ENCODE assay signal across 16 cellular contexts in the genomic region with DNA sequence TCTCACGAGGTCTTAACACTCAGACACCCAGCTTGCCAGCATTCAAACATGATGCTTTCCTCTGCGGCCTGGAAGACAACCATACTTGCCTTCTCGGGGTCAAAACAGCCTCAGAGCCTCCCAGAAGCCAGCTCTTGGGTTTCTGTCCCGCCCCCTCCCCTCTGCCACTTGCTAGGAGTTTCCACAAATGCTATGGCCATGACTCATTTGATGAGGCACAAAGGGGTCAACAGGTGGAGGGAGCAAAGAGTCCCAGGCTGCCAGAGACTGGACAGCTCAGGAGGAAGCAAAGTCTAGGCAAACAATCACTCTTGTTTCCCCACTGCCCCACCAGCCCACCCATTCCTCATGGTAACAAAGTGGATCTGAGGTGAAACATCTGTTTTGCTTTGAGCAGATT.
DNase-seq lines count a peak whose midpoint lies in the region; ATAC-seq and TF ChIP-seq lines count a peak whose summit lies in the region.
"Had no signal": no experiment of that assay in that cellular context is flagged by ENCODE, and none has a peak within 500 bp of the region (broad histone marks: within the 10 kb centered on the region; RNA-seq: fewer than 3 reads in every experiment).

No MANE protein-coding gene starts in this region.

- DNase-seq in activated naive CD8-positive, alpha-beta T cell treated with anti-CD3 and anti-CD28 coated beads, Interleukin-2, amount 50 U/mL, for 24 hours = peak; percentile 16
- no peak for DNase-seq in activated naive CD8-positive, alpha-beta T cell treated with anti-CD3 and anti-CD28 coated beads for 36 hours
- DNase-seq in hepatic stellate cell (ENCODE audit: low spot score) = peak; percentile 15
- no peak for DNase-seq in hypothalamus (lab: John Stamatoyannopoulos, UW)
- DNase-seq: activated CD8-positive, alpha-beta memory T cell treated with anti-CD3 and anti-CD28 coated beads for 24 hours; activated naive CD4-positive, alpha-beta T cell; KG1; NCI-H1930; NCI-H748 treated with DMSO at 0.1 percent for 48 hours; Right ventricle myocardium superior; testis had no signal

- H3K4me1 Mint-ChIP-seq in activated naive CD8-positive, alpha-beta T cell treated with anti-CD3 and anti-CD28 coated beads, Interleukin-2, amount 50 U/mL, for 24 hours = peaks cover 17% of the 10 kb centered on the region
- peaks cover 10% of the 10 kb centered on the region for H3K4me1 Mint-ChIP-seq in activated naive CD8-positive, alpha-beta T cell treated with anti-CD3 and anti-CD28 coated beads for 36 hours
- peaks cover 10% of the 10 kb centered on the region for H3K4me1 Mint-ChIP-seq in stimulated activated naive CD8-positive, alpha-beta T cell treated with anti-CD3 and anti-CD28 coated beads, Interleukin-15, Interleukin-2, amounts not matched to agents 100 ng/mL and 50 ng/mL, for 24 hours (ENCODE audit: low read depth)
- H3K4me1 Mint-ChIP-seq: memory B cell had no signal

- no peaks in the 10 kb centered on the region for H3K27me3 Mint-ChIP-seq in activated naive CD8-positive, alpha-beta T cell treated with anti-CD3 and anti-CD28 coated beads, Interleukin-2, amount 50 U/mL, for 24 hours
- no peaks in the 10 kb centered on the region for H3K27me3 Mint-ChIP-seq in activated naive CD8-positive, alpha-beta T cell treated with anti-CD3 and anti-CD28 coated beads for 36 hours
- no peaks in the 10 kb centered on the region for H3K27me3 Mint-ChIP-seq in stimulated activated naive CD8-positive, alpha-beta T cell treated with anti-CD3 and anti-CD28 coated beads, Interleukin-15, Interleukin-2, amounts not matched to agents 100 ng/mL and 50 ng/mL, for 24 hours

- no peaks in the 10 kb centered on the region for H3K36me3 Mint-ChIP-seq in activated naive CD8-positive, alpha-beta T cell treated with anti-CD3 and anti-CD28 coated beads, Interleukin-2, amount 50 U/mL, for 24 hours (ENCODE audit: low read depth)
- peaks cover 2% of the 10 kb centered on the region for H3K36me3 Mint-ChIP-seq in activated naive CD8-positive, alpha-beta T cell treated with anti-CD3 and anti-CD28 coated beads for 36 hours
- no peaks in the 10 kb centered on the region for H3K36me3 Mint-ChIP-seq in stimulated activated naive CD8-positive, alpha-beta T cell treated with anti-CD3 and anti-CD28 coated beads, Interleukin-15, Interleukin-2, amounts not matched to agents 100 ng/mL and 50 ng/mL, for 24 hours (ENCODE audit: low read depth)
- H3K36me3 Mint-ChIP-seq: memory B cell had no signal

- no peaks in the 10 kb centered on the region for H3K9me3 Mint-ChIP-seq in activated naive CD8-positive, alpha-beta T cell treated with anti-CD3 and anti-CD28 coated beads, Interleukin-2, amount 50 U/mL, for 24 hours
- H3K9me3 Mint-ChIP-seq in activated naive CD8-positive, alpha-beta T cell treated with anti-CD3 and anti-CD28 coated beads for 36 hours = no peaks in the 10 kb centered on the region
- H3K9me3 Mint-ChIP-seq in stimulated activated naive CD8-positive, alpha-beta T cell treated with anti-CD3 and anti-CD28 coated beads, Interleukin-15, Interleukin-2, amounts not matched to agents 100 ng/mL and 50 ng/mL, for 24 hours = no peaks in the 10 kb centered on the region
- H3K9me3 Mint-ChIP-seq: memory B cell had no signal

- peak overlapping the region; percentile 43 for H3K27ac Mint-ChIP-seq in activated naive CD8-positive, alpha-beta T cell treated with anti-CD3 and anti-CD28 coated beads, Interleukin-2, amount 50 U/mL, for 24 hours
- no peak overlapping the region for H3K27ac Mint-ChIP-seq in activated naive CD8-positive, alpha-beta T cell treated with anti-CD3 and anti-CD28 coated beads for 36 hours
- peak overlapping the region; percentile 37 for H3K27ac Mint-ChIP-seq in stimulated activated naive CD8-positive, alpha-beta T cell treated with anti-CD3 and anti-CD28 coated beads, Interleukin-15, Interleukin-2, amounts not matched to agents 100 ng/mL and 50 ng/mL, for 24 hours
- H3K27ac Mint-ChIP-seq: memory B cell had no signal

- ATAC-seq in activated naive CD8-positive, alpha-beta T cell treated with anti-CD3 and anti-CD28 coated beads, Interleukin-2, amount 50 U/mL, for 24 hours = peak; percentile 69
- ATAC-seq in SK-N-SH treated with all-trans-retinoic acid at 6 μM for 48 hours = peak; percentile 62; the same call in 2 of the 3 replicates
- ATAC-seq in GM18867 (IDR thresholded peaks at IDR 0.05; ENCODE audit: unreplicated experiment) = no peak
- ATAC-seq in HG02588 (IDR thresholded peaks at IDR 0.05; ENCODE audit: unreplicated experiment) = no peak

- H3K4me3 Mint-ChIP-seq in activated naive CD8-positive, alpha-beta T cell treated with anti-CD3 and anti-CD28 coated beads, Interleukin-2, amount 50 U/mL, for 24 hours = no peak overlapping the region
- no peak overlapping the region for H3K4me3 Mint-ChIP-seq in activated naive CD8-positive, alpha-beta T cell treated with anti-CD3 and anti-CD28 coated beads for 36 hours
- no peak overlapping the region for H3K4me3 Mint-ChIP-seq in stimulated activated naive CD8-positive, alpha-beta T cell treated with anti-CD3 and anti-CD28 coated beads, Interleukin-15, Interleukin-2, amounts not matched to agents 100 ng/mL and 50 ng/mL, for 24 hours
- H3K4me3 Mint-ChIP-seq: memory B cell had no signal

TF ChIP-seq in SK-N-SH treated with all-trans-retinoic acid at 6 μM for 48 hours, 23 proteins besides CTCF, POLR2A, EP300 and RAD21:
- TF ChIP-seq CREB5 (CRISPR knock-in tag; IDR thresholded peaks at IDR 0.05; ENCODE audit: low read depth) (no peak), ARNTL (CRISPR knock-in tag; IDR thresholded peaks at IDR 0.05; ENCODE audit: borderline replicate concordance, low read depth) (no peak), ZNF8 (CRISPR knock-in tag; IDR thresholded peaks at IDR 0.05) (no peak), GLIS3 (CRISPR knock-in tag; IDR thresholded peaks at IDR 0.05) (no peak), OSR1 (CRISPR knock-in tag; IDR thresholded peaks at IDR 0.05) (no peak), ZNF70 (CRISPR knock-in tag; IDR thresholded peaks at IDR 0.05) (no peak)

Comparison
In these comparisons a context has a peak if more than half of its experiments do, and no peak if none do; other contexts are left out.
1. DNase-seq: peak in activated naive CD8-positive, alpha-beta T cell treated with anti-CD3 and anti-CD28 coated beads, Interleukin-2, amount 50 U/mL, for 24 hours (single experiment) and hepatic stellate cell (single experiment); none in activated naive CD8-positive, alpha-beta T cell treated with anti-CD3 and anti-CD28 coated beads for 36 hours (single experiment) and hypothalamus (0 of 51).
2. ATAC-seq: peak in activated naive CD8-positive, alpha-beta T cell treated with anti-CD3 and anti-CD28 coated beads, Interleukin-2, amount 50 U/mL, for 24 hours (single experiment) and SK-N-SH treated with all-trans-retinoic acid at 6 μM for 48 hours (single experiment); none in GM18867 (single experiment) and HG02588 (single experiment).